Comparison of ENCODE assay signal across 8 cellular contexts in the genomic region with DNA sequence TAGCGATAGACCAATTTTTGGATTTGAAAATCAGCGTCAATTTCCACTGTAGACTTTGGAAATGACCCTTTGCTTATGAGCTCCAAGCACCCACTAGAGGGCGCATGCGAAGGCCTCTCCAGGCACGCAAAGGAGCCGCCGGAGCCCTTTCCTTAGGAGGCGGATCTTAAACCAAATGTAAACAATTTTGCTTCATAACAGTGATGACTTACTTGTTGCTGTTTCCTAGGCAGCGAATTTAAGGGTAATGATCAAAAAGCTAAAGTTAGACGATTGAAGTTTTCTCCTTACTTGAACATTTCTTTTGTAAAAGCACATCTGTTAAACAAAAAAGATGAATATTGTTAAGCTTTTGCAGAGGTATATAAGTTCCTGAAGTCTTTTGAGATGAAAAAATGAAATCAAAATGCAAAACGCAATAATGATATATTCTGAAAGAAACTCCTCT. TPM values are rescaled to one million over a fixed set of nuclear protein-coding genes. Genes with fewer than 3 reads are reported as not detected.
DNase-seq lines count a peak whose midpoint lies in the region; ATAC-seq, FAIRE-seq and TF ChIP-seq lines count a peak whose summit lies in the region.

No MANE protein-coding gene starts in this region.

- intact Hi-C loops in pancreas (cut with DNase I): loop anchor here in 1 of 3 donors (5.0 kb wide), 1 partner anchor 665 kb away; a partner anchor contains a TSS
- intact Hi-C loops in transverse colon (cut with DNase I; ENCODE audit: low total_unique reads): no loop called here

- FAIRE-seq in pancreas (lab: Jason Lieb, UNC): peak; percentile 54

- H3K36me3 ChIP-seq in pancreas (no peaks in the 10 kb centered on the region), transverse colon (no peaks in the 10 kb centered on the region)

- WGBS in pancreas, 2 donors: 6 to 8% methylated on average over 11 of the region's 11 CpGs
- 7 to 11% methylated on average over 11 of the region's 11 CpGs for WGBS in transverse colon (ENCODE audit: low coverage in 1 of 2), 2 donors

- H3K4me1 ChIP-seq in pancreas (peaks cover 0 to 4% (median 0%) of the 10 kb centered on the region in 3 donors), transverse colon (peaks cover 0 to 8% (median 0%) of the 10 kb centered on the region in 4 donors)

- DNase-seq in GM04503 (ENCODE audit: low read depth) (peak; percentile 24), LHCN-M2 (ENCODE audit: low read depth) (peak; percentile 74), SKM-1 (lab: John Stamatoyannopoulos, UW; ENCODE audit: unreplicated experiment) (peak; percentile 43), germinal center (ENCODE audit: low spot score) (peak; percentile 78), pancreas (peak; percentile 53 to 88 (median 76)), transverse colon (peak; percentile 81)
- DNase-seq in activated naive CD4-positive, alpha-beta T cell treated with Interleukin-2 at 50 U/mL for 16 hours: peak; percentile 78

- no peak for TF ChIP-seq POLR2A in transverse colon (IDR thresholded peaks at IDR 0.05)

- no peak for TF ChIP-seq EP300 in transverse colon (IDR thresholded peaks at IDR 0.05; ENCODE audit: low read depth)

- H3K27me3 ChIP-seq in pancreas (peaks cover 0 to 5% (median 2%) of the 10 kb centered on the region in 4 donors), transverse colon (peaks cover 2% of the 10 kb centered on the region)

- in situ Hi-C loops in transverse colon (cut with MboI; ENCODE audit: low pct_ligation_motif_present in 1 of 4, low pct_unique_long_range_greater_than_20kb in 1 of 4, low sequenced_read_pairs in 3 of 4): loop anchor here in 1 of 4 donors (25.0 kb wide), 1 partner anchor 665 kb away; a partner anchor contains a TSS

- H3K4me3 ChIP-seq in pancreas (no peak overlapping the region), transverse colon (no peak overlapping the region)

- peak; percentile 64 to 84 (median 77) for TF ChIP-seq CTCF in pancreas (IDR thresholded peaks at IDR 0.05)
- peak; percentile 70 to 91 (median 87) for TF ChIP-seq CTCF in transverse colon (IDR thresholded peaks at IDR 0.05)

- H3K27ac ChIP-seq in pancreas: no peak overlapping the region
- peak overlapping the region in 1 of 4 donors; percentile 18 for H3K27ac ChIP-seq in transverse colon

- ATAC-seq in pancreas (peak; percentile 92 to 98 (median 96)), GM18873 (IDR thresholded peaks at IDR 0.05; ENCODE audit: low FRiP score, unreplicated experiment) (no peak)

- H3K9me3 ChIP-seq in pancreas (no peaks in the 10 kb centered on the region), transverse colon (no peaks in the 10 kb centered on the region)

RNA-seq across cellular contexts. Expression of a gene that starts 29.2 kb away (rescaled TPM):
- total RNA-seq in LHCN-M2 (2014; rRNA removed): 30.7 and 35.2 TPM in 2 replicates
- 14.6 TPM for polyA plus RNA-seq in LHCN-M2 (2012)
- total RNA-seq in pancreas: 10 to 100 TPM in 1 of 6 donors, 1 to 10 TPM in 5; 5.8 to 10.3 (median 6.4) TPM
- polyA plus RNA-seq in pancreas: 1 to 10 TPM; 2.5 to 6.7 TPM
- 10 to 100 TPM in 3 of 4 donors, 1 to 10 TPM in 1; 7.6 to 22.5 (median 20.2) TPM for total RNA-seq in transverse colon

Comparison
In these comparisons a context has a peak if more than half of its experiments do, and no peak if none do; other contexts are left out.
1. DNase-seq: peak in every context shown above with its lines; median percentile 81 in transverse colon; 78 in activated naive CD4-positive, alpha-beta T cell treated with Interleukin-2 at 50 U/mL for 16 hours; 78 in germinal center; 76 in pancreas; 74 in LHCN-M2; 43 in SKM-1; 24 in GM04503.